Comparison of ENCODE assay signal across 20 cellular contexts in genomic region chrY:25032900-25033299, GRCh38. TPM values are rescaled to one million over a fixed set of nuclear protein-coding genes. Genes with fewer than 3 reads are reported as not detected.
"Had no signal": no experiment of that assay in that cellular context is flagged by ENCODE, and none has a peak within 500 bp of the region (broad histone marks: within the 10 kb centered on the region; RNA-seq: fewer than 3 reads in every experiment).

No MANE protein-coding gene starts in this region.

RNA-seq across cellular contexts. Expression of gene BPY2C, which starts 19.0 kb away (rescaled TPM):
- total RNA-seq: activated naive CD4-positive, alpha-beta T cell treated with anti-CD3 and anti-CD28 coated beads for 36 hours; activated naive CD4-positive, alpha-beta T cell treated with anti-CD3 and anti-CD28 coated beads, Interleukin-2, amount 50 U/mL, for 72 hours; activated naive CD8-positive, alpha-beta T cell treated with anti-CD3 and anti-CD28 coated beads for 36 hours; activated naive CD8-positive, alpha-beta T cell treated with anti-CD3 and anti-CD28 coated beads, Interleukin-2, amount 10 ng/mL, durations not matched to agents 7 days and 5 days; activated T-cell treated with anti-CD3 and anti-CD28 coated beads, Interleukin-2, amount 50 U/mL, for 4 hours; activated T-cell treated with anti-CD3 and anti-CD28 coated beads, Interleukin-2, amount 50 U/mL, for 72 hours; activated T-helper 1 cell treated with anti-CD3 and anti-CD28 coated beads, Interleukin-12 subunit alpha, Interleukin-12 subunit beta, Interleukin-2, Interleukin-4 antibody, amounts not matched to agents 30 ng/mL and 10 ng/mL and 1 ng/mL, durations not matched to agents 14 hours and 24 hours and 36 hours; activated T-helper 17 cell treated with anti-CD3 and anti-CD28 coated beads, Interleukin-2, amount 50 U/mL, for 72 hours; activated T-helper 2 cell treated with anti-CD3 and anti-CD28 coated beads, Interferon-gamma antibody, Interleukin-2, Interleukin-4, amounts not matched to agents 10 μg/mL and 5 μg/mL and 100 μg/mL, durations not matched to agents 14 hours and 24 hours and 36 hours; adrenal gland; aorta; ascending aorta; astrocyte; body of pancreas; breast epithelium; bronchial epithelial cell; cardiac muscle cell; cardiac septum; cerebellum; chondrocyte had no signal
